ENCODE assay signal across 1 cellular context in the genomic region with DNA sequence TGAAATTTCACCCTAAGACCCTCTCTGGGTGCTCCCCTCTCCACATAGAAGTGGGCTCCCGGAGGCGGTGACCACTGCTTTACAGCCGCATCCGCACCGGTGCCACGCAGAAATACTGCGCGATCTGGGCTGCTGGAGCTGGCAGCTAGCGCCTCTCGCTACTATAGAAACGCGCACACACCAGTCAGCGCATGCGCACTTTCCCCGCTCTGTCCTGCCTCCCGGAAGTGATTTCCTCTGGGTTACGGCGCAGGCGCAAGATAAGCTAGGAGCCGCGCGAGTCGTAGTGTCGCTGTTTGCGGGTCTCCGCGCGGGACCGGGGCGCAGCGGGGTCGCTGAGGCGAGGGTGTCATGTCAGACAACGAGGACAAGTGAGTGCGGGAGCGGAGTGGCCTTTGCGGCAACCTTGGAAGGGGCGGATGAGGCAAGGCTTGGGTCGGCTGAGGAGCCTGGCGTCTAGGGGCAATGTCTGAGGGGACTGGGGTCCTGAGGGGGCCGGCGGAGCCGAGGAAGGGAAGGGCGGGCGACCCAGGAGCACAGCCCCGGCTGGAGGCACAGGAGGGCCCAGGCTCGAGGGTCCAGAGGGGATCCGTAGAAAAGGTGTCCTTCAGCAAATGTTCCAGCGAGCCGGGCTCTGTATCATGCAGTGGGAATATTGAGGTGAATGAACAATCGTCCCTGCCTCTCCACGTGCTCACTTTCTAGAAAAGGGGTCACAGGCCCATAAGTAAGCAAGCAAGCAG.
TF ChIP-seq lines count a peak whose summit lies in the region.

Gene C22orf23, minus strand, starts transcription at position 165 of the 743 bp plus-strand sequence. CDS start 452 bp downstream, outside the sequence.
Gene POLR2F, plus strand, starts transcription at position 263 of the 743 bp plus-strand sequence. Its CDS starts 89 bp downstream, at position 352.

TF ChIP-seq in WTC11, 78 proteins besides CTCF, POLR2A, EP300 and RAD21 (continued from another document):
- TF ChIP-seq ZBTB43 (CRISPR knock-in tag; IDR thresholded peaks at IDR 0.05) (no peak), USF2 (CRISPR knock-in tag; IDR thresholded peaks at IDR 0.05) (no peak; the same call in 1 of the 2 replicates)
